In the genomic region with DNA sequence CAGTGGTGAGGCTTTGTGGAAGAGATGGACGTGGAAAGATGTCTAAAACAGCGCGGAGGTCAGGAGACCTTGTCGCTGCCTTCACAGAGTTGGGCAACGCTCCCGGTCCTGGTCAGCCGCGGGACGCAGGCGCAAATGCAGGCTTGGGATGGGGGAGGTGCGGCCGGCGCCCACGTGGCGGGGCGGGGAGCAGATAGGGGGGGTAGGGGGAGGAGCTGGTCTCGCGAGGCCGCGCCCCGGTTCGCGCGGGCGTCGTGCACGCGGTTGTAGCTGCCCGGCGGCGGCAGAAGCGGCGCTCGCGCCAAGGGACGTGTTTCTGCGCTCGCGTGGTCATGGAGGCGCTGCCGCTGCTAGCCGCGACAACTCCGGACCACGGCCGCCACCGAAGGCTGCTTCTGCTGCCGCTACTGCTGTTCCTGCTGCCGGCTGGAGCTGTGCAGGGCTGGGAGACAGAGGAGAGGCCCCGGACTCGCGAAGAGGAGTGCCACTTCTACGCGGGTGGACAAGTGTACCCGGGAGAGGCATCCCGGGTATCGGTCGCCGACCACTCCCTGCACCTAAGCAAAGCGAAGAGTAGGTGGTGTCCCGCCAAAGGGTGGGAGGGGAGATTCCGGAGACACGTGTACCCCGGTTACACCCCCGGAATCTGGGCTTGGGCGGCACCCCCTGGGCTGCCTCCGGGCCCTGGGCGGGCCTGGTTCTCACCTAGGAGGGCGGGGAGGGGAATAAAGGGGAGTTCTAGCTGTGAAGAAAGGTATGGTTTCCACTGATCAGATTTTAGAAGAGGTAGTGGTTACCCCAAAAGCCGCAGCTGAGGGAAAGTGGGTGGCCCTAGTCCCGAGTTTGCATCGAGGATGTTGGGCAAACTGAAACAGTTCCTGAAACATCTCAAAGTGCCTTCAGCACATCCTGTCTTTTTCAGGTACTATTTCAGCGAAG, we compare ENCODE assay signal across 8 cellular contexts. TPM values are rescaled to one million over a fixed set of nuclear protein-coding genes. Genes with fewer than 3 reads are reported as not detected.
DNase-seq lines count a peak whose midpoint lies in the region; ATAC-seq, FAIRE-seq and TF ChIP-seq lines count a peak whose summit lies in the region.

A gene (plus strand): TSS at position 255 of the 939 bp plus-strand sequence. CDS start 78 bp downstream, at position 333.

- peak within 1 kb of the TSS; percentile 90 for H3K4me3 Mint-ChIP-seq in astrocyte (ENCODE audit: unreplicated experiment)

- peak within 1 kb of the TSS; percentile 64 for H3K27ac Mint-ChIP-seq in astrocyte (ENCODE audit: unreplicated experiment)

- H3K9me3 Mint-ChIP-seq in astrocyte (ENCODE audit: unreplicated experiment) = no peaks in the 10 kb centered on the region

- H3K79me2 ChIP-seq in astrocyte (ENCODE audit: insufficient read depth, low read length) = peaks cover 26% of the 10 kb centered on the region

- H3K27me3 Mint-ChIP-seq in astrocyte (ENCODE audit: low read depth, unreplicated experiment) = no peaks in the 10 kb centered on the region

- WGBS in aorta, 2 donors = 0 to 22% methylated on average over 53 to 73 of the region's 73 CpGs

- H3K9me3 ChIP-seq in astrocyte (ENCODE audit: insufficient read depth, low read depth, low read length) (no peaks in the 10 kb centered on the region), aorta (ENCODE audit: control insufficient read depth, low read length) (no peaks in the 10 kb centered on the region)

- TF ChIP-seq CTCF in astrocyte (IDR thresholded peaks at IDR 0.05; ENCODE audit: insufficient read depth, low read depth, low read length) = no peak

- peak within 1 kb of the TSS; percentile 75 for H3K27ac ChIP-seq in astrocyte (ENCODE audit: low read depth, low read length)
- peak within 1 kb of the TSS in 1 of 2 donors; percentile 73 for H3K27ac ChIP-seq in aorta (ENCODE audit: low read depth in 1 of 2, low read length in 2 of 2)

- H3K4me1 ChIP-seq in astrocyte (ENCODE audit: insufficient read depth, low read length) = peaks cover 6% of the 10 kb centered on the region
- H3K4me1 ChIP-seq in aorta (ENCODE audit: control insufficient read depth in 1 of 2, insufficient read depth in 2 of 2, low read length in 2 of 2) = no peaks in the 10 kb centered on the region

- H3K27me3 ChIP-seq in astrocyte (ENCODE audit: insufficient read depth, low read length) (no peaks in the 10 kb centered on the region), aorta (ENCODE audit: control insufficient read depth in 1 of 2, insufficient read depth in 2 of 2, low read length in 1 of 2) (no peaks in the 10 kb centered on the region)

- peak within 1 kb of the TSS; percentile 83 for H3K4me3 ChIP-seq in astrocyte (ENCODE audit: insufficient read depth, low read depth, low read length)
- H3K4me3 ChIP-seq in aorta (ENCODE audit: low read length in 2 of 2) = peak within 1 kb of the TSS; percentile 6 to 77

- intact Hi-C loops in T-helper 2 cell treated with Interferon-gamma antibody and Interleukin-4, amounts not matched to agents 100 ng/mL and 5 ng/mL, for 36 hours (cut with micrococcal nuclease) = loop anchor here (1.0 to 10.0 kb wide), 6 partner anchors 75 to 485 kb away; a partner anchor contains a TSS
- intact Hi-C loops in aorta (cut with DNase I) = no loop called here

- peaks cover 8% of the 10 kb centered on the region for H3K4me1 Mint-ChIP-seq in astrocyte (ENCODE audit: low read depth, unreplicated experiment)

- peak within 1 kb of the TSS; percentile 77 for H2AFZ ChIP-seq in astrocyte (ENCODE audit: low read depth, low read length)

- H3K9ac ChIP-seq in astrocyte (ENCODE audit: low read length) = peak within 1 kb of the TSS; percentile 95

- peak within 1 kb of the TSS; percentile 92 for H3K4me2 ChIP-seq in astrocyte (ENCODE audit: low read length)

- no peaks in the 10 kb centered on the region for H4K20me1 ChIP-seq in astrocyte (ENCODE audit: insufficient read depth, low read length)

- ATAC-seq in GM18498 (IDR thresholded peaks at IDR 0.05; ENCODE audit: unreplicated experiment) (peak; percentile 71), HG02884 (IDR thresholded peaks at IDR 0.05; ENCODE audit: unreplicated experiment) (peak; percentile 49), aorta (ENCODE audit: low FRiP score) (peak; percentile 98)

- no peak for FAIRE-seq in astrocyte (lab: Jason Lieb, UNC)

- peak; percentile 34 for DNase-seq in NCI-H1694 (lab: John Stamatoyannopoulos, UW)
- DNase-seq in astrocyte (ENCODE audit: low read depth) = peak; percentile 69
- peak; percentile 86 for DNase-seq in hepatic stellate cell (ENCODE audit: low spot score)
- peak; percentile 61 for DNase-seq in renal cortical epithelial cell (ENCODE audit: low read depth)
- DNase-seq in aorta = peak; percentile 94 to 95

- H3K36me3 ChIP-seq in astrocyte (ENCODE audit: insufficient read depth, low read length) (no peaks in the 10 kb centered on the region), aorta (ENCODE audit: control insufficient read depth in 1 of 2, insufficient read depth in 2 of 2, low read length in 1 of 2) (no peaks in the 10 kb centered on the region)

- no peaks in the 10 kb centered on the region for H3K36me3 Mint-ChIP-seq in astrocyte (ENCODE audit: low read depth, unreplicated experiment)

RNA-seq across cellular contexts. Expression of the gene that starts here (rescaled TPM):
- 25.3 and 25.5 TPM in 2 replicates for total RNA-seq in T-helper 2 cell treated with Interferon-gamma antibody and Interleukin-4, amounts not matched to agents 100 ng/mL and 5 ng/mL, for 36 hours
- total RNA-seq in astrocyte (221 and 244 TPM in 2 replicates), renal cortical epithelial cell (100 and 200 TPM in 2 replicates), aorta (10 to 100 TPM; 66.5 to 74.0 TPM)
- 100 to 1,000 TPM in 1 of 2 donors, 10 to 100 TPM in 1; 98.0 to 105 TPM for polyA plus RNA-seq in aorta

Comparison
In these comparisons a context has a peak if more than half of its experiments do, and no peak if none do; other contexts are left out.
1. DNase-seq: peak in every context shown above with its lines; median percentile 94 in aorta; 86 in hepatic stellate cell; 69 in astrocyte; 61 in renal cortical epithelial cell; 34 in NCI-H1694.